17 cellular contexts compared by ENCODE assay signal in genomic region chr9:127165096-127165495, GRCh38. TPM values are rescaled to one million over a fixed set of nuclear protein-coding genes. Genes with fewer than 3 reads are reported as not detected.
DNase-seq lines count a peak whose midpoint lies in the region; ATAC-seq and TF ChIP-seq lines count a peak whose summit lies in the region.
"Had no signal": no experiment of that assay in that cellular context is flagged by ENCODE, and none has a peak within 500 bp of the region (broad histone marks: within the 10 kb centered on the region; RNA-seq: fewer than 3 reads in every experiment).

No MANE protein-coding gene starts in this region.

- H3K9me2 ChIP-seq in GM23338 (ENCODE audit: insufficient read depth), result no peaks in the 10 kb centered on the region

- H4K8ac ChIP-seq in mesenchymal stem cell (ENCODE audit: low read length), result peak overlapping the region; percentile 19

- no peak overlapping the region for H2AK5ac ChIP-seq in mesenchymal stem cell (ENCODE audit: low read length, severe bottlenecking)

- H3K4me2 ChIP-seq in GM23338, result no peak overlapping the region
- no peak overlapping the region for H3K4me2 ChIP-seq in mesenchymal stem cell (ENCODE audit: low read length, poor library complexity, severe bottlenecking)

- H3K14ac ChIP-seq in mesenchymal stem cell (ENCODE audit: low read length in 2 of 2), result no peak overlapping the region

- no peak overlapping the region for H3K18ac ChIP-seq in mesenchymal stem cell (ENCODE audit: low read depth in 1 of 2, low read length in 2 of 2)

- H3K27ac Mint-ChIP-seq in activated CD4-positive, alpha-beta memory T cell treated with anti-CD3 and anti-CD28 coated beads for 36 hours, result no peak overlapping the region
- H3K27ac Mint-ChIP-seq in activated CD4-positive, alpha-beta memory T cell treated with anti-CD3 and anti-CD28 coated beads, Interleukin-2, amount 10 ng/mL, durations not matched to agents 7 days and 5 days, result no peak overlapping the region
- no peak overlapping the region for H3K27ac Mint-ChIP-seq in GM23338

- no peaks in the 10 kb centered on the region for H3K9me3 Mint-ChIP-seq in activated CD4-positive, alpha-beta memory T cell treated with anti-CD3 and anti-CD28 coated beads for 36 hours
- H3K9me3 Mint-ChIP-seq in activated CD4-positive, alpha-beta memory T cell treated with anti-CD3 and anti-CD28 coated beads, Interleukin-2, amount 10 ng/mL, durations not matched to agents 7 days and 5 days, result no peaks in the 10 kb centered on the region
- H3K9me3 Mint-ChIP-seq in GM23338, result no peaks in the 10 kb centered on the region

- H3K4me1 ChIP-seq in GM23338 (ENCODE audit: insufficient read depth) (peaks cover 5% of the 10 kb centered on the region; the same call in 1 of the 2 replicates), mesenchymal stem cell (ENCODE audit: control insufficient read depth, insufficient read depth, low read depth, low read length) (peaks cover 16% of the 10 kb centered on the region)

- POLR2A ChIA-PET in activated CD4-positive, alpha-beta memory T cell treated with anti-CD3 and anti-CD28 coated beads for 36 hours (lab: Charles Lee), result no interaction called here
- POLR2A ChIA-PET in activated CD4-positive, alpha-beta memory T cell treated with anti-CD3 and anti-CD28 coated beads, Interleukin-2, amount 10 ng/mL, durations not matched to agents 7 days and 5 days (lab: Charles Lee), result no interaction called here

- H3K27ac ChIP-seq in GM23338 (ENCODE audit: low read depth) (no peak overlapping the region), WERI-Rb-1 (peak overlapping the region; percentile 19; the same call in 1 of the 2 replicates), mesenchymal stem cell (ENCODE audit: low read length, poor library complexity, severe bottlenecking) (no peak overlapping the region), coronary artery (no peak overlapping the region)

- DNase-seq in activated CD4-positive, alpha-beta memory T cell treated with anti-CD3 and anti-CD28 coated beads for 36 hours, result peak; percentile 4
- DNase-seq in activated CD4-positive, alpha-beta memory T cell treated with anti-CD3 and anti-CD28 coated beads, Interleukin-2, amount 10 ng/mL, durations not matched to agents 7 days and 5 days, result no peak
- DNase-seq in GM23338 (ENCODE audit: low spot score) (no peak), WERI-Rb-1 (peak; percentile 85), mesenchymal stem cell (no peak), cerebellum (ENCODE audit: low spot score) (no peak), coronary artery (ENCODE audit: low spot score) (no peak)
- DNase-seq: C1 segment of cervical spinal cord, DND-41, HCEC 1CT, MV-4-11, NCI-H1417, NCI-H2029 treated with DMSO at 0.1 percent for 48 hours, NCI-H510A, OCI-M1, SIG-M5 had no signal

- H2BK120ac ChIP-seq in mesenchymal stem cell (ENCODE audit: low read depth, low read length), result no peak overlapping the region

- 88% methylated on average over 3 of the region's 4 CpGs for WGBS in mesenchymal stem cell

- H3K79me1 ChIP-seq in mesenchymal stem cell (replicated peaks; ENCODE audit: low read length, poor library complexity, severe bottlenecking), result no peaks in the 10 kb centered on the region

- no peak overlapping the region for H3K9ac ChIP-seq in mesenchymal stem cell (ENCODE audit: low read length)

- peak overlapping the region; percentile 3 to 15 for H2BK12ac ChIP-seq in mesenchymal stem cell (ENCODE audit: low read length in 2 of 2)

- H3K27me3 Mint-ChIP-seq in activated CD4-positive, alpha-beta memory T cell treated with anti-CD3 and anti-CD28 coated beads for 36 hours, result no peaks in the 10 kb centered on the region
- H3K27me3 Mint-ChIP-seq in activated CD4-positive, alpha-beta memory T cell treated with anti-CD3 and anti-CD28 coated beads, Interleukin-2, amount 10 ng/mL, durations not matched to agents 7 days and 5 days, result no peaks in the 10 kb centered on the region
- H3K27me3 Mint-ChIP-seq in GM23338 (ENCODE audit: insufficient read depth, low read depth, poor library complexity), result peaks cover 5% of the 10 kb centered on the region

- H2BK5ac ChIP-seq in mesenchymal stem cell (ENCODE audit: low read depth, low read length, poor library complexity, severe bottlenecking), result no peak overlapping the region

- no peak overlapping the region for H2AFZ ChIP-seq in GM23338
- H2AFZ ChIP-seq in mesenchymal stem cell (ENCODE audit: low read depth, low read length), result no peak overlapping the region

- H3K36me3 ChIP-seq in GM23338 (ENCODE audit: insufficient read depth) (no peaks in the 10 kb centered on the region), WERI-Rb-1 (0 out of 2 replicates have a peak, but pooled peaks cover 6% of the 10 kb centered on the region), mesenchymal stem cell (ENCODE audit: control insufficient read depth in 1 of 2, insufficient read depth in 2 of 2, low read depth in 1 of 2, low read length in 2 of 2) (no peaks in the 10 kb centered on the region)

- H3K4me3 Mint-ChIP-seq in activated CD4-positive, alpha-beta memory T cell treated with anti-CD3 and anti-CD28 coated beads for 36 hours, result no peak overlapping the region
- no peak overlapping the region for H3K4me3 Mint-ChIP-seq in activated CD4-positive, alpha-beta memory T cell treated with anti-CD3 and anti-CD28 coated beads, Interleukin-2, amount 10 ng/mL, durations not matched to agents 7 days and 5 days
- no peak overlapping the region for H3K4me3 Mint-ChIP-seq in GM23338

- ATAC-seq in GM23338 (peak; percentile 77), HG03432 (IDR thresholded peaks at IDR 0.05; ENCODE audit: unreplicated experiment) (no peak)

- TF ChIP-seq CTCF in GM23338 (conservative IDR thresholded peaks at IDR 0.05; ENCODE audit: low read depth in 2 of 2) (no peak), WERI-Rb-1 (IDR thresholded peaks at IDR 0.05; ENCODE audit: low read depth, low read length) (no peak), coronary artery (IDR thresholded peaks at IDR 0.05) (no peak)

- H3K23ac ChIP-seq in mesenchymal stem cell (ENCODE audit: low read length in 2 of 2), result no peak overlapping the region

- H3K4me3 ChIP-seq in GM23338 (no peak overlapping the region), WERI-Rb-1 (ENCODE audit: low read depth, low read length) (no peak overlapping the region), mesenchymal stem cell (ENCODE audit: insufficient read depth in 1 of 2, low read depth in 1 of 2, low read length in 2 of 2) (no peak overlapping the region), coronary artery (no peak overlapping the region)

- H2BK15ac ChIP-seq in mesenchymal stem cell (ENCODE audit: low read depth, poor library complexity, severe bottlenecking), result no peak overlapping the region

- H3K9me3 ChIP-seq in WERI-Rb-1 (ENCODE audit: severe bottlenecking) (no peaks in the 10 kb centered on the region), mesenchymal stem cell (ENCODE audit: control insufficient read depth, low read length) (no peaks in the 10 kb centered on the region)

- H3K36me3 Mint-ChIP-seq in activated CD4-positive, alpha-beta memory T cell treated with anti-CD3 and anti-CD28 coated beads for 36 hours, result no peaks in the 10 kb centered on the region
- H3K36me3 Mint-ChIP-seq in activated CD4-positive, alpha-beta memory T cell treated with anti-CD3 and anti-CD28 coated beads, Interleukin-2, amount 10 ng/mL, durations not matched to agents 7 days and 5 days (ENCODE audit: low read depth), result no peaks in the 10 kb centered on the region
- H3K36me3 Mint-ChIP-seq in GM23338 (ENCODE audit: low read depth), result no peaks in the 10 kb centered on the region

- H4K91ac ChIP-seq in mesenchymal stem cell (ENCODE audit: low read length), result peak overlapping the region; percentile 81

- no peaks in the 10 kb centered on the region for H3K27me3 ChIP-seq in GM23338 (ENCODE audit: insufficient read depth)
- H3K27me3 ChIP-seq in WERI-Rb-1 (ENCODE audit: insufficient read depth, low read depth, severe bottlenecking), result no peaks in the 10 kb centered on the region
- H3K27me3 ChIP-seq in mesenchymal stem cell (ENCODE audit: control insufficient read depth in 1 of 2, insufficient read depth in 1 of 2, low read length in 2 of 2), result no peaks in the 10 kb centered on the region

- no peaks in the 10 kb centered on the region for H3F3A ChIP-seq in GM23338 (replicated peaks; ENCODE audit: low read depth)

- no peaks in the 10 kb centered on the region for H3K79me2 ChIP-seq in GM23338 (replicated peaks; ENCODE audit: insufficient read depth)

- CTCF ChIA-PET in activated CD4-positive, alpha-beta memory T cell treated with anti-CD3 and anti-CD28 coated beads for 36 hours (lab: Charles Lee), result interaction anchor here (0.9 to 1.7 kb wide), 4 partner anchors 48 to 200 kb away, joined by 3 to 5 read pairs (median 4); no protein-coding TSS in a partner anchor
- CTCF ChIA-PET in activated CD4-positive, alpha-beta memory T cell treated with anti-CD3 and anti-CD28 coated beads, Interleukin-2, amount 10 ng/mL, durations not matched to agents 7 days and 5 days (lab: Charles Lee), result interaction anchor here (1.0 to 1.3 kb wide), 2 partner anchors 36 to 200 kb away, joined by 3 read pairs; no protein-coding TSS in a partner anchor

- intact Hi-C loops in activated CD4-positive, alpha-beta memory T cell treated with anti-CD3 and anti-CD28 coated beads for 36 hours (cut with micrococcal nuclease), result no loop called here

- H3K4ac ChIP-seq in mesenchymal stem cell (ENCODE audit: low read depth in 1 of 2, low read length in 2 of 2), result no peak overlapping the region

- peaks cover 26% of the 10 kb centered on the region for H3K4me1 Mint-ChIP-seq in activated CD4-positive, alpha-beta memory T cell treated with anti-CD3 and anti-CD28 coated beads for 36 hours (ENCODE audit: low read depth)
- peaks cover 45% of the 10 kb centered on the region for H3K4me1 Mint-ChIP-seq in activated CD4-positive, alpha-beta memory T cell treated with anti-CD3 and anti-CD28 coated beads, Interleukin-2, amount 10 ng/mL, durations not matched to agents 7 days and 5 days
- H3K4me1 Mint-ChIP-seq in GM23338, result peaks cover 30% of the 10 kb centered on the region

- no peaks in the 10 kb centered on the region; the same call in 1 of the 2 replicates for H4K20me1 ChIP-seq in GM23338 (replicated peaks; ENCODE audit: insufficient read depth)

TF ChIP-seq in GM23338, 12 proteins besides CTCF, POLR2A, EP300 and RAD21 (continues in another document):
- no peak for TF ChIP-seq EZH2phosphoT487 (IDR thresholded peaks at IDR 0.05; ENCODE audit: unreplicated experiment)

RNA-seq across cellular contexts. Expression of gene ANGPTL2, which starts 42.7 kb away (rescaled TPM):
- not detected for total RNA-seq in activated CD4-positive, alpha-beta memory T cell treated with anti-CD3 and anti-CD28 coated beads for 36 hours
- under 1 TPM in 1 of 2 experiments, not detected in 1; 0.08 TPM for total RNA-seq in activated CD4-positive, alpha-beta memory T cell treated with anti-CD3 and anti-CD28 coated beads, Interleukin-2, amount 10 ng/mL, durations not matched to agents 7 days and 5 days
- total RNA-seq in GM23338 (2014; rRNA removed; shearing (Covaris generic)), result 5.2 and 7.1 TPM in 2 replicates
- 2.9 and 3.1 TPM in 2 replicates for polyA plus RNA-seq in GM23338 (2016; fragmentation: Nextera tagmentation; extraction: Ambion mirVana)
- 40.8 TPM for polyA plus RNA-seq in mesenchymal stem cell (2013, experiment 1 of 2)
- polyA plus RNA-seq in mesenchymal stem cell (2013, experiment 2 of 2), result 41.1 TPM
- total RNA-seq in cerebellum, result 8.5 TPM

Comparison
In these comparisons a context has a peak if more than half of its experiments do, and no peak if none do; other contexts are left out.
1. DNase-seq: peak in activated CD4-positive, alpha-beta memory T cell treated with anti-CD3 and anti-CD28 coated beads for 36 hours (single experiment) and WERI-Rb-1 (single experiment); none in activated CD4-positive, alpha-beta memory T cell treated with anti-CD3 and anti-CD28 coated beads, Interleukin-2, amount 10 ng/mL, durations not matched to agents 7 days and 5 days (single experiment), GM23338 (single experiment), mesenchymal stem cell (single experiment), cerebellum (single experiment) and coronary artery (single experiment).